ENCODE assay signal across 1 cellular context in genomic region chr3:105938101-105938500, GRCh38.
TF ChIP-seq lines count a peak whose summit lies in the region.

No MANE protein-coding gene starts in this region.

TF ChIP-seq in H1, 55 proteins besides CTCF, POLR2A, EP300 and RAD21 (continued from another document):
- no peak for TF ChIP-seq KDM5A (IDR thresholded peaks at IDR 0.05; ENCODE audit: low read length)
- TF ChIP-seq NRF1 (IDR thresholded peaks at IDR 0.05; ENCODE audit: low read depth, low read length) = no peak
